19 cellular contexts compared by ENCODE assay signal in the genomic region with DNA sequence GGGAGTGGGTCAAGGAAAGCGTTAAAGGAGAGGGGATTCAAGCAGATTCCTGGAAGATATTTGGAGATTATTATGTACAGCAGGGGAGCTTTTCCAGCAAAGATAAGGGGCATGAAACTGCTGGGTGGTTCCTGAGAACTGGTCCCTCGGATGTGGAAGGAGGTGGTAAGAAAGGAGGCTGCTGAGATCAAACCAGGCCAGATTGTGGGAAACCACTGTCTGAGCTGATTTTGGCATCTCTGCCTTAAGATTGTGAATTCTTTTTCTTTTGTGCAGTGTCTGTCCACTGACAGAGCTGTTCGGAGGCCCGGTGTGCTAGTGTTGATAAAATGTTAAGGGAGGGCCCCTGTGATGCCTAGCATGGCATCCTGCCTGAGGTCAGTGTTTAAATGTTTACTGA. TPM values are rescaled to one million over a fixed set of nuclear protein-coding genes. Genes with fewer than 3 reads are reported as not detected.
A peak's percentile ranks its signal among the peaks of the same experiment; 100 is the strongest.
DNase-seq lines count a peak whose midpoint lies in the region; ATAC-seq and TF ChIP-seq lines count a peak whose summit lies in the region.
"Had no signal": no experiment of that assay in that cellular context is flagged by ENCODE, and none has a peak within 500 bp of the region (broad histone marks: within the 10 kb centered on the region; RNA-seq: fewer than 3 reads in every experiment).

No MANE protein-coding gene starts in this region.

- H3K4me3 Mint-ChIP-seq in activated naive CD8-positive, alpha-beta T cell treated with anti-CD3 and anti-CD28 coated beads for 36 hours: no peak overlapping the region
- H3K4me3 Mint-ChIP-seq: B cell; CD8-positive, alpha-beta T cell; HFFc6 had no signal

- no peak for TF ChIP-seq CTCF in cardiac muscle cell (IDR thresholded peaks at IDR 0.05; ENCODE audit: low read depth, low read length)
- no peak for TF ChIP-seq CTCF in heart left ventricle (IDR thresholded peaks at IDR 0.05)
- TF ChIP-seq CTCF in fibroblast of the aortic adventitia (IDR thresholded peaks at IDR 0.05; ENCODE audit: insufficient read depth, low read length): no peak
- no peak for TF ChIP-seq CTCF in upper lobe of right lung (IDR thresholded peaks at IDR 0.05)

- H3K27ac ChIP-seq in cardiac muscle cell: peak overlapping the region; percentile 5
- H3K27ac ChIP-seq in heart left ventricle: no peak overlapping the region
- no peak overlapping the region for H3K27ac ChIP-seq in upper lobe of right lung
- H3K27ac ChIP-seq: BLaER1 treated with 17β-estradiol and CSF1 and Interleukin-3, amounts not matched to agents 10 nM and 100 nM had no signal

- DNase-seq in cardiac muscle cell (ENCODE audit: low read depth in 1 of 2, low spot score in 1 of 2): no peak
- DNase-seq in heart left ventricle: no peak
- peak; percentile 51 for DNase-seq in astrocyte of the hippocampus (ENCODE audit: low read depth, low spot score)
- peak; percentile 29 for DNase-seq in fibroblast of the aortic adventitia (ENCODE audit: low read depth)
- DNase-seq in upper lobe of right lung: no peak
- DNase-seq in kidney tubule cell (ENCODE audit: low spot score): no peak
- no peak for DNase-seq in activated naive CD8-positive, alpha-beta T cell treated with anti-CD3 and anti-CD28 coated beads for 36 hours
- DNase-seq: Calu3; CD8-positive, alpha-beta T cell; DMS79 treated with DMSO at 0.1 percent for 48 hours; GF-D8; GOT3; H7; HFFc6 had no signal

- H3K9me3 ChIP-seq in cardiac muscle cell (ENCODE audit: low read depth) (no peaks in the 10 kb centered on the region), heart left ventricle (no peaks in the 10 kb centered on the region), upper lobe of right lung (no peaks in the 10 kb centered on the region)
- H3K9me3 ChIP-seq: BLaER1 treated with 17β-estradiol and CSF1 and Interleukin-3, amounts not matched to agents 10 nM and 100 nM had no signal

- H3K27ac Mint-ChIP-seq in activated naive CD8-positive, alpha-beta T cell treated with anti-CD3 and anti-CD28 coated beads for 36 hours: no peak overlapping the region
- H3K27ac Mint-ChIP-seq: B cell; CD8-positive, alpha-beta T cell; HFFc6 had no signal

- H3K36me3 ChIP-seq in cardiac muscle cell: no peaks in the 10 kb centered on the region
- no peaks in the 10 kb centered on the region for H3K36me3 ChIP-seq in heart left ventricle
- no peaks in the 10 kb centered on the region for H3K36me3 ChIP-seq in upper lobe of right lung

- H3K4me1 Mint-ChIP-seq in activated naive CD8-positive, alpha-beta T cell treated with anti-CD3 and anti-CD28 coated beads for 36 hours: peaks cover 13% of the 10 kb centered on the region

- H3K27me3 Mint-ChIP-seq in activated naive CD8-positive, alpha-beta T cell treated with anti-CD3 and anti-CD28 coated beads for 36 hours: no peaks in the 10 kb centered on the region
- H3K27me3 Mint-ChIP-seq: B cell had no signal

- intact Hi-C loops in heart left ventricle (cut with DNase I) (loop anchor here in 2 of 10 donors (10.0 kb wide), 1 partner anchor 81 kb away; the partner anchor contains the start of gene INIP (in 2 of the 2)), upper lobe of right lung (cut with DNase I) (no loop called here)

- no peaks in the 10 kb centered on the region for H3K9me3 Mint-ChIP-seq in activated naive CD8-positive, alpha-beta T cell treated with anti-CD3 and anti-CD28 coated beads for 36 hours
- H3K9me3 Mint-ChIP-seq: CD8-positive, alpha-beta T cell; HFFc6 had no signal

- H3K4me3 ChIP-seq in cardiac muscle cell (no peak overlapping the region), heart left ventricle (no peak overlapping the region), fibroblast of the aortic adventitia (ENCODE audit: low read depth, low read length) (no peak overlapping the region), upper lobe of right lung (no peak overlapping the region)
- H3K4me3 ChIP-seq: BLaER1 treated with 17β-estradiol and CSF1 and Interleukin-3, amounts not matched to agents 10 nM and 100 nM; GM12878 had no signal

- no peak for TF ChIP-seq POLR2A in heart left ventricle (IDR thresholded peaks at IDR 0.05)

- 39 to 52% (median 45%) methylated on average over 4 of the region's 4 CpGs for WGBS in heart left ventricle, 4 donors

- no peaks in the 10 kb centered on the region for H3K4me1 ChIP-seq in cardiac muscle cell (ENCODE audit: low read depth)
- peaks cover 0 to 7% (median 0%) of the 10 kb centered on the region in 12 donors for H3K4me1 ChIP-seq in heart left ventricle
- H3K4me1 ChIP-seq in upper lobe of right lung: peaks cover 4% of the 10 kb centered on the region

- peaks cover 2% of the 10 kb centered on the region for H3K36me3 Mint-ChIP-seq in activated naive CD8-positive, alpha-beta T cell treated with anti-CD3 and anti-CD28 coated beads for 36 hours
- H3K36me3 Mint-ChIP-seq: CD8-positive, alpha-beta T cell had no signal

- ATAC-seq in heart left ventricle (no peak), upper lobe of right lung (peak; percentile 42), HG03442 (IDR thresholded peaks at IDR 0.05; ENCODE audit: unreplicated experiment) (no peak)
- ATAC-seq: CD8-positive, alpha-beta T cell; GM12878; HCT116 had no signal

- no peaks in the 10 kb centered on the region for H3K27me3 ChIP-seq in cardiac muscle cell
- no peaks in the 10 kb centered on the region for H3K27me3 ChIP-seq in heart left ventricle
- no peaks in the 10 kb centered on the region for H3K27me3 ChIP-seq in upper lobe of right lung
- H3K27me3 ChIP-seq: BLaER1 treated with 17β-estradiol and CSF1 and Interleukin-3, amounts not matched to agents 10 nM and 100 nM had no signal

RNA-seq across cellular contexts. Expression of gene SNX30, which starts 45.4 kb away (rescaled TPM):
- total RNA-seq in cardiac muscle cell: 5.9 and 8.3 TPM in 2 replicates
- polyA plus RNA-seq in cardiac muscle cell: 3.1 and 3.4 TPM in 2 replicates
- total RNA-seq in heart left ventricle: 10 to 100 TPM in 1 of 9 donors, 1 to 10 TPM in 8; 3.2 to 10.3 (median 4.1) TPM
- 1 to 10 TPM in 1 of 2 donors, under 1 TPM in 1; 0.95 to 3.0 TPM for polyA plus RNA-seq in heart left ventricle
- total RNA-seq in fibroblast of the aortic adventitia (ENCODE audit: low replicate concordance): 22.0 and 24.1 TPM in 2 replicates
- 76.3 TPM for total RNA-seq in upper lobe of right lung
- total RNA-seq in activated naive CD8-positive, alpha-beta T cell treated with anti-CD3 and anti-CD28 coated beads for 36 hours: 1 to 10 TPM; 5.4 TPM

Comparison
In these comparisons a context has a peak if more than half of its experiments do, and no peak if none do; other contexts are left out.
1. DNase-seq: peak in astrocyte of the hippocampus (single experiment) and fibroblast of the aortic adventitia (single experiment); none in cardiac muscle cell (0 of 2), heart left ventricle (0 of 5), upper lobe of right lung (single experiment), kidney tubule cell (single experiment) and activated naive CD8-positive, alpha-beta T cell treated with anti-CD3 and anti-CD28 coated beads for 36 hours (single experiment).